In genomic region chr6:21679761-21680265, GRCh38 we compare ENCODE assay signal across 12 cellular contexts.
A peak's percentile ranks its signal among the peaks of the same experiment; 100 is the strongest.
DNase-seq lines count a peak whose midpoint lies in the region; ATAC-seq, FAIRE-seq and TF ChIP-seq lines count a peak whose summit lies in the region.
"Had no signal": no experiment of that assay in that cellular context is flagged by ENCODE, and none has a peak within 500 bp of the region (broad histone marks: within the 10 kb centered on the region; RNA-seq: fewer than 3 reads in every experiment).

No MANE protein-coding gene starts in this region.

- no peak for TF ChIP-seq EP300 in HepG2 (IDR thresholded peaks at IDR 0.05; ENCODE audit: low read depth in 2 of 2, low read length in 2 of 2)
- TF ChIP-seq EP300 in HepG2 (CRISPR knock-in tag; IDR thresholded peaks at IDR 0.05; ENCODE audit: borderline replicate concordance) = no peak
- TF ChIP-seq EP300 in ovary (IDR thresholded peaks at IDR 0.05) = no peak

- no peak overlapping the region for H3K9ac ChIP-seq in HepG2 (ENCODE audit: insufficient read depth, low read depth, low read length)
- H3K9ac ChIP-seq: BLaER1 treated with 17β-estradiol and CSF1 and Interleukin-3, amounts not matched to agents 10 nM and 100 nM had no signal

- H3K4me2 ChIP-seq in HepG2 (ENCODE audit: low read depth, low read length) = no peak overlapping the region
- H3K4me2 ChIP-seq: BLaER1 treated with 17β-estradiol and CSF1 and Interleukin-3, amounts not matched to agents 10 nM and 100 nM had no signal

- H3K4me1 ChIP-seq in mesodermal cell (ENCODE audit: control insufficient read depth, insufficient read depth, low read length, poor library complexity, severe bottlenecking) (peaks cover 14% of the 10 kb centered on the region), HepG2 (ENCODE audit: insufficient read depth, low read length) (no peaks in the 10 kb centered on the region), ovary (ENCODE audit: insufficient read depth) (peaks cover 2% of the 10 kb centered on the region)
- H3K4me1 ChIP-seq: BLaER1 treated with 17β-estradiol and CSF1 and Interleukin-3, amounts not matched to agents 10 nM and 100 nM had no signal

- in situ Hi-C loops in HepG2 (cut with HindIII; ENCODE audit: extremely low pct_ligation_motif_present, low pct_unique_long_range_greater_than_20kb) = no loop called here

- TF ChIP-seq POLR2A in HepG2 (IDR thresholded peaks at IDR 0.05; ENCODE audit: insufficient read depth in 1 of 2, low read depth in 2 of 2, low read length in 2 of 2) = no peak
- no peak for TF ChIP-seq POLR2A in ovary (IDR thresholded peaks at IDR 0.05)

- 77 to 100% methylated on average over 1 to 2 of the region's 2 CpGs for WGBS in mesodermal cell (ENCODE audit: insufficient coverage in 2 of 2), 2 experiments
- 19% methylated on average over 2 of the region's 2 CpGs for WGBS in HepG2 (ENCODE audit: low lambda C conversion rate)
- WGBS in ovary, 3 donors = 46 to 55% (median 55%) methylated on average over 2 of the region's 2 CpGs

- H3K4me3 ChIP-seq in mesodermal cell (ENCODE audit: extremely low read depth, insufficient read depth, low read length, poor library complexity, severe bottlenecking) (no peak overlapping the region), HepG2 (replicated peaks in 1 of 3; ENCODE audit: insufficient read depth in 1 of 3, low read depth in 2 of 3, low read length in 3 of 3) (no peak overlapping the region), ovary (no peak overlapping the region)
- H3K4me3 ChIP-seq: BLaER1 treated with 17β-estradiol and CSF1 and Interleukin-3, amounts not matched to agents 10 nM and 100 nM had no signal

- H4K20me1 ChIP-seq in HepG2 (ENCODE audit: insufficient read depth, low read length) = no peaks in the 10 kb centered on the region
- H4K20me1 ChIP-seq: BLaER1 treated with 17β-estradiol and CSF1 and Interleukin-3, amounts not matched to agents 10 nM and 100 nM had no signal

- intact Hi-C loops in HepG2 (cut with micrococcal nuclease; ENCODE audit: unreplicated experiment) = loop anchor here (5.0 kb wide), 1 partner anchor 658 kb away; no protein-coding TSS in a partner anchor
- intact Hi-C loops in ovary (cut with DNase I) = no loop called here

- H3K36me3 ChIP-seq in mesodermal cell (ENCODE audit: control insufficient read depth, insufficient read depth, low read length) = peaks cover 4% of the 10 kb centered on the region
- H3K36me3 ChIP-seq in HepG2 (replicated peaks in 1 of 2; ENCODE audit: control insufficient read depth in 1 of 2, insufficient read depth in 2 of 2, low read length in 2 of 2) = no peaks in the 10 kb centered on the region
- H3K36me3 ChIP-seq in ovary = no peaks in the 10 kb centered on the region
- H3K36me3 ChIP-seq: BLaER1 treated with 17β-estradiol and CSF1 and Interleukin-3, amounts not matched to agents 10 nM and 100 nM had no signal

- POLR2A ChIA-PET in HepG2 (lab: Yijun Ruan, JAX) = no interaction called here

- no peak for ATAC-seq in HG03442 (IDR thresholded peaks at IDR 0.05; ENCODE audit: unreplicated experiment)
- no peak for ATAC-seq in HepG2

- H3K27ac ChIP-seq in mesodermal cell (ENCODE audit: low read depth, low read length, severe bottlenecking) (peak overlapping the region; percentile 90), HepG2 (ENCODE audit: extremely low read length, insufficient read depth, low read length) (no peak overlapping the region), ovary (no peak overlapping the region)
- H3K27ac ChIP-seq: BLaER1 treated with 17β-estradiol and CSF1 and Interleukin-3, amounts not matched to agents 10 nM and 100 nM had no signal

- DNase-seq in AG09319 (ENCODE audit: extremely low read depth, low read depth) = peak; percentile 54
- peak; percentile 96 for DNase-seq in M059J (ENCODE audit: low read depth)
- peak; percentile 67 for DNase-seq in dedifferentiated amniotic fluid mesenchymal stem cell (ENCODE audit: extremely low spot score)
- DNase-seq in HepG2 (ENCODE audit: low spot score) = no peak
- DNase-seq in ovary = no peak
- DNase-seq in SK-N-DZ (ENCODE audit: low spot score) = no peak
- DNase-seq: activated naive CD4-positive, alpha-beta T cell treated with anti-CD3 and anti-CD28 coated beads, Interleukin-2, amount 10 ng/mL, durations not matched to agents 7 days and 5 days; occipital lobe; Right ventricle myocardium superior had no signal

- no peak overlapping the region for H2AFZ ChIP-seq in HepG2 (ENCODE audit: low read length)

- H3K79me2 ChIP-seq in HepG2 (ENCODE audit: insufficient read depth, low read length) = no peaks in the 10 kb centered on the region

- no TSS peak for BruUV-seq in HepG2 (replicated peaks; lab: Mats Ljungman, UMichigan)

- H3K9me3 ChIP-seq in mesodermal cell (ENCODE audit: control insufficient read depth, low read length) (no peaks in the 10 kb centered on the region), HepG2 (ENCODE audit: low read length) (no peaks in the 10 kb centered on the region), ovary (no peaks in the 10 kb centered on the region)

- TF ChIP-seq RAD21 in HepG2 (CRISPR knock-in tag; IDR thresholded peaks at IDR 0.05) = no peak

- H3K27me3 ChIP-seq in HepG2 (ENCODE audit: control insufficient read depth in 1 of 2, insufficient read depth in 2 of 2, low read length in 2 of 2) = no peaks in the 10 kb centered on the region
- no peaks in the 10 kb centered on the region for H3K27me3 ChIP-seq in ovary
- H3K27me3 ChIP-seq: BLaER1 treated with 17β-estradiol and CSF1 and Interleukin-3, amounts not matched to agents 10 nM and 100 nM had no signal

- CTCF ChIA-PET in HepG2 (lab: Yijun Ruan, JAX; ENCODE audit: low intra/inter-chr PET ratio, low total read pairs) = no interaction called here

- TF ChIP-seq CTCF in AG09319 (IDR thresholded peaks at IDR 0.05; ENCODE audit: low read depth, low read length) (no peak), HepG2 (CRISPR knock-in tag; IDR thresholded peaks at IDR 0.05) (no peak), ovary (IDR thresholded peaks at IDR 0.05) (no peak)

- FAIRE-seq in HepG2 (lab: Jason Lieb, UNC) = no peak

TF ChIP-seq in HepG2, 621 proteins besides CTCF, POLR2A, EP300 and RAD21 (continues in another document):
- no peak for TF ChIP-seq ZNF431 (CRISPR knock-in tag; IDR thresholded peaks at IDR 0.05; ENCODE audit: borderline replicate concordance, low read depth)
- no peak for TF ChIP-seq THAP9 (CRISPR knock-in tag; IDR thresholded peaks at IDR 0.05; ENCODE audit: borderline replicate concordance)
- no peak for TF ChIP-seq ZNF878 (CRISPR knock-in tag; IDR thresholded peaks at IDR 0.05)
- TF ChIP-seq IRF9 (CRISPR knock-in tag; IDR thresholded peaks at IDR 0.05; ENCODE audit: borderline replicate concordance) = no peak
- TF ChIP-seq RBFOX2 (IDR thresholded peaks at IDR 0.05; ENCODE audit: low read depth, low read length) = no peak
- TF ChIP-seq ZC3H13 (CRISPR knock-in tag; IDR thresholded peaks at IDR 0.05) = no peak
- no peak for TF ChIP-seq MAF1 (CRISPR knock-in tag; IDR thresholded peaks at IDR 0.05; ENCODE audit: borderline replicate concordance)
- no peak for TF ChIP-seq ARID3A (IDR thresholded peaks at IDR 0.05; ENCODE audit: low read depth, low read length)
- TF ChIP-seq ZFY (CRISPR knock-in tag; IDR thresholded peaks at IDR 0.05) = no peak
- no peak for TF ChIP-seq ZNF703 (CRISPR knock-in tag; IDR thresholded peaks at IDR 0.05; ENCODE audit: borderline replicate concordance)
- no peak for TF ChIP-seq SRSF1 (optimal IDR thresholded peaks at IDR 0.05; ENCODE audit: low read depth, low read length)
- TF ChIP-seq CHD2 (IDR thresholded peaks at IDR 0.05; ENCODE audit: low read depth, low read length) = no peak
- TF ChIP-seq CAMTA2 (CRISPR knock-in tag; IDR thresholded peaks at IDR 0.05; ENCODE audit: borderline replicate concordance) = no peak

Comparison
In these comparisons a context has a peak if more than half of its experiments do, and no peak if none do; other contexts are left out.
1. DNase-seq: peak in AG09319 (single experiment), M059J (single experiment) and dedifferentiated amniotic fluid mesenchymal stem cell (single experiment); none in HepG2 (single experiment), ovary (0 of 5) and SK-N-DZ (single experiment).